Comparison of ENCODE assay signal across 25 cellular contexts in the genomic region with DNA sequence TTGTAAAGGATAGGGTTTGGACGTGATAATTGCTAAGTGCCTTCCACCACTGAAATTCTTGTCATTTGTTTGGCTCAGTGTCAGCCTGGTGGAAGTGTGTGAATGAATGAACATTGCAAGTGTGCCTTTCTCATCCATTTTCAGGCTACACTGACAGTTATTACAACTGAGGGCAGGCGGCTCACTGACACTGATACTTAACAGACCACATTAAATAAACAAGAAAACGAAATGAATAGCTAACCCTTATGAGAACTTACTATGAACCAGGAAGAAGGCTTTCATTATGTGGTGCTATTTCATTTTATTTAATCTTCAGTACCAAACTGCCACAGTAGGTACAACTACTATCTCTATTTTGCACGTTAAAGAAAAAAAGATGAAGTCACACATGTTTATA.
"Had no signal": no experiment of that assay in that cellular context is flagged by ENCODE, and none has a peak within 500 bp of the region (broad histone marks: within the 10 kb centered on the region; RNA-seq: fewer than 3 reads in every experiment).

No MANE protein-coding gene starts in this region.

- H3K36me3 ChIP-seq: colonic mucosa, esophagus muscularis mucosa, esophagus squamous epithelium, gastrocnemius medialis, gastroesophageal sphincter, heart left ventricle, heart right ventricle had no signal

- H3K4me1 ChIP-seq: colonic mucosa, esophagus muscularis mucosa, esophagus squamous epithelium, foreskin keratinocyte, gastrocnemius medialis, gastroesophageal sphincter, heart left ventricle, heart right ventricle had no signal

- H3K27me3 Mint-ChIP-seq: dendritic cell treated with granulocyte-macrophage colony-stimulating factor and Interleukin-4, amounts not matched to agents 40 ng/mL and 50 ng/mL, for 4 days had no signal

- H3K4me3 Mint-ChIP-seq: dendritic cell treated with granulocyte-macrophage colony-stimulating factor and Interleukin-4, amounts not matched to agents 40 ng/mL and 50 ng/mL, for 4 days; effector memory CD8-positive, alpha-beta T cell; endodermal cell had no signal

- H3K9me3 Mint-ChIP-seq: dendritic cell treated with granulocyte-macrophage colony-stimulating factor and Interleukin-4, amounts not matched to agents 40 ng/mL and 50 ng/mL, for 4 days; endodermal cell had no signal

- DNase-seq: colonic mucosa; cortex of kidney; dermis blood vessel endothelial cell; dorsolateral prefrontal cortex; effector CD4-positive, alpha-beta T cell; effector CD8-positive, alpha-beta T cell; effector memory CD4-positive, alpha-beta T cell; effector memory CD8-positive, alpha-beta T cell; endodermal cell; erythroblast; esophagus squamous epithelium; foreskin fibroblast; foreskin keratinocyte; foreskin melanocyte; gastrocnemius medialis; glutamatergic neuron; head of caudate nucleus; heart left ventricle; heart right ventricle had no signal

- H3K27ac Mint-ChIP-seq: dendritic cell treated with granulocyte-macrophage colony-stimulating factor and Interleukin-4, amounts not matched to agents 40 ng/mL and 50 ng/mL, for 4 days; effector memory CD8-positive, alpha-beta T cell; endodermal cell had no signal

- H3K27me3 ChIP-seq: colonic mucosa, dorsolateral prefrontal cortex, esophagus muscularis mucosa, esophagus squamous epithelium, foreskin keratinocyte, gastrocnemius medialis, gastroesophageal sphincter had no signal

- H3K4me3 ChIP-seq: colonic mucosa, coronary artery, dorsolateral prefrontal cortex, esophagus muscularis mucosa, esophagus squamous epithelium, gastrocnemius medialis, gastroesophageal sphincter, heart left ventricle, heart right ventricle had no signal

- ATAC-seq: effector memory CD8-positive, alpha-beta T cell; esophagus mucosa; foreskin keratinocyte; gastrocnemius medialis; gastroesophageal sphincter; heart left ventricle; heart right ventricle had no signal

- H3K9me3 ChIP-seq: colonic mucosa, esophagus muscularis mucosa, esophagus squamous epithelium, gastrocnemius medialis, gastroesophageal sphincter had no signal

- H3K27ac ChIP-seq: colonic mucosa, coronary artery, dorsolateral prefrontal cortex, epithelial cell of prostate, esophagus muscularis mucosa, esophagus squamous epithelium, foreskin keratinocyte, gastrocnemius medialis, gastroesophageal sphincter, heart left ventricle, heart right ventricle had no signal
